ENCODE assay signal across 12 cellular contexts in the genomic region with DNA sequence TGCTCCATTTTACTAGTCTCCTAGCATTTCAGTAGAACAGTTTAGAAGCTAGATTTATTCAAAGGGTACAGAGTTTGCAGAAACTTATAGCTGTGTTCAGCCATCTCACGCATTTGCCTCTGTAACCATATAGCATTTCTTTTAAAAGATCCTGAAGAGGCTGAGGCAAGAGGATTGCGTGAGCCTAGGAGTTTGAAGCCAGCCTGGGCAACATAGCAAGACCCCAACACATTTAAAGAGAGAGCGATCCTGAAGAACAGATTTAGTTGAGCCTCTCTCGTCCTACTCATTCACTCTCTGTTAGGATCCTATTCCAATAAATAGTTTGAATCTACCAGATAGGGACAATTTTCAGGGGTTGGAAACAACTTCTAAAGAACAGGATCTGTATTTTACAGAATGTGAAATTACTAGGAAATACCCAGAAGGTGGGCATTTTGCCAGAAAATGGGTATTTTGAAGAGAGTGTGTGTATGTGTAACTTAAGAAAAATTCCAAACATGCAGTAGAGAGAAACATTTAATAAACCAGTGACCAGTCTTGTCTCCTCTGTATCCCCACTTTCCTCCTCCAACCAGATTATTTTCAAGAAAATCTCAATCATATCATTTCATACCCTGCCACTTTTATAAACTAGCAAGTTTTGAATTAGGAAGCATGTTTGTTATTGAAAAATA. TPM values are rescaled to one million over a fixed set of nuclear protein-coding genes. Genes with fewer than 3 reads are reported as not detected.
DNase-seq lines count a peak whose midpoint lies in the region; ATAC-seq and TF ChIP-seq lines count a peak whose summit lies in the region.
"Had no signal": no experiment of that assay in that cellular context is flagged by ENCODE, and none has a peak within 500 bp of the region (broad histone marks: within the 10 kb centered on the region; RNA-seq: fewer than 3 reads in every experiment).

No MANE protein-coding gene starts in this region.

- H3K27ac ChIP-seq in coronary artery = peak overlapping the region in 1 of 2 donors; percentile 57

- TF ChIP-seq CTCF in NB4 (IDR thresholded peaks at IDR 0.05; ENCODE audit: low read depth, low read length) = no peak
- no peak for TF ChIP-seq CTCF in coronary artery (IDR thresholded peaks at IDR 0.05)
- no peak for TF ChIP-seq CTCF in BE2C (IDR thresholded peaks at IDR 0.05; ENCODE audit: low read depth, low read length)

- no peaks in the 10 kb centered on the region for H3K9me3 ChIP-seq in BE2C

- in situ Hi-C loops in Caki2 (cut with HindIII; ENCODE audit: low pct_unique_long_range_greater_than_20kb, low sequenced_read_pairs) = no loop called here

- H3K4me1 ChIP-seq in BE2C = peaks cover 10% of the 10 kb centered on the region

- no peaks in the 10 kb centered on the region for H3K27me3 ChIP-seq in BE2C

- peak; percentile 31 for DNase-seq in Caki2 (ENCODE audit: low read depth)
- no peak for DNase-seq in NB4 (ENCODE audit: low read depth)
- no peak for DNase-seq in coronary artery (ENCODE audit: low spot score)
- peak; percentile 73 for DNase-seq in non-pigmented ciliary epithelial cell (ENCODE audit: low read depth)
- DNase-seq in BE2C = no peak
- DNase-seq in DMS153 (lab: John Stamatoyannopoulos, UW) = no peak
- DNase-seq: activated CD4-positive, alpha-beta T cell treated with anti-CD3 and anti-CD28 coated beads, Interleukin-2, amount 50 U/mL, for 1 hour; glutamatergic neuron; NCI-H748 treated with DMSO at 0.1 percent for 48 hours; stimulated activated CD4-positive, alpha-beta T cell treated with anti-CD3 and anti-CD28 coated beads, Interleukin-12 subunit alpha, Interleukin-12 subunit beta, amount 100 ng/mL, for 4 hours had no signal

- no peak for ATAC-seq in HG03095 (IDR thresholded peaks at IDR 0.05; ENCODE audit: unreplicated experiment)
- no peak for ATAC-seq in GM19467 (IDR thresholded peaks at IDR 0.05; ENCODE audit: unreplicated experiment)

- H3K36me3 ChIP-seq in BE2C = peaks cover 36% of the 10 kb centered on the region

- TF ChIP-seq POLR2A in NB4 (IDR thresholded peaks at IDR 0.05; ENCODE audit: extremely low read depth, insufficient read length) = no peak

- peak overlapping the region; percentile 34 for H3K4me3 ChIP-seq in NB4 (ENCODE audit: low read depth, low read length)
- H3K4me3 ChIP-seq in coronary artery = peak overlapping the region; percentile 8
- H3K4me3 ChIP-seq in BE2C (ENCODE audit: low read depth, low read length) = no peak overlapping the region

RNA-seq across cellular contexts. Expression of a gene that starts 4.5 kb away (rescaled TPM):
- total RNA-seq in Caki2 (2014; rRNA removed; shearing (Covaris generic); ENCODE audit: low replicate concordance) = 21.3 and 36.3 TPM in 2 replicates
- 121 TPM for polyA plus RNA-seq in BE2C (2012; ENCODE audit: insufficient read depth, insufficient read length, low read depth)

Comparison
In these comparisons a context has a peak if more than half of its experiments do, and no peak if none do; other contexts are left out.
1. DNase-seq: peak in Caki2 (single experiment) and non-pigmented ciliary epithelial cell (single experiment); none in NB4 (single experiment), coronary artery (single experiment), BE2C (single experiment) and DMS153 (single experiment).